Comparison of ENCODE assay signal across 10 cellular contexts in the genomic region with DNA sequence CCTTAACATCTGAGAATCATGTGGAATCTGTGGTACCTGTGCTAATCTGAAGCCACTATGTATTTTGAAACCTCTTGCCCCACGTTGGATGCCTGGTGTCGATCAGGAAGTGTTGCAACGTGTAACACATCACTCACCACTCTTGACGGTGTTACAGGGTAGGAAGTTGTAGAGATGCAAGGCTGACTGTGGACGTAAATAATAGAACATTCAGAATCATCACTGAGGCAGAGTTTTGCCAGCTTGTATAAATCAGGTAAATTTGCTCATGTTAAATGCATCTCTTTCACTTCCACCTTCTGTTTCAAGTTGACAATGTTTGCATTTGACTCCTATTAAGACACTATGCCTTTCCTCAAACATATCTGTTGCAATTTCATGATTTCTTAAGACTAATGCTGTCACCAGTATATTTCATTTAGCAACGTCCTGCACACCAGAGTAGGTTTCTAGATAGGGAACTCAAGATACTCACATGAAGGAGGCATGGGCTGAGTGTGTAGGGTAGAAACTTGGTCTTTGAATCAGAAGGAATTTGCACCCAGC. TPM values are rescaled to one million over a fixed set of nuclear protein-coding genes. Genes with fewer than 3 reads are reported as not detected.
A peak's percentile ranks its signal among the peaks of the same experiment; 100 is the strongest.
DNase-seq lines count a peak whose midpoint lies in the region; ATAC-seq and TF ChIP-seq lines count a peak whose summit lies in the region.
"Had no signal": no experiment of that assay in that cellular context is flagged by ENCODE, and none has a peak within 500 bp of the region (broad histone marks: within the 10 kb centered on the region; RNA-seq: fewer than 3 reads in every experiment).

No MANE protein-coding gene starts in this region.

- H3K9me3 Mint-ChIP-seq in CD14-positive monocyte (peaks cover 5 to 12% (median 9%) of the 10 kb centered on the region in 7 donors), chondrocyte (ENCODE audit: low read depth) (peaks cover 7% of the 10 kb centered on the region)

- intact Hi-C loops in CD14-positive monocyte (cut with micrococcal nuclease): loop anchor here (1.0 to 10.0 kb wide), 6 partner anchors 33 to 179 kb away; partner anchors contain the start of gene BASP1 (in 1 of the 2)

- H3K4me3 ChIP-seq in H7 (ENCODE audit: insufficient read depth, low read depth, low read length): no peak overlapping the region

- H3K36me3 ChIP-seq in H7 (replicated peaks; ENCODE audit: control insufficient read depth, insufficient read depth, low read length): peaks cover 6% of the 10 kb centered on the region

- H3K27me3 ChIP-seq in H7 (ENCODE audit: control insufficient read depth, insufficient read depth, low read length): no peaks in the 10 kb centered on the region

- peak; percentile 53 for ATAC-seq in GM21515 (IDR thresholded peaks at IDR 0.05; ENCODE audit: unreplicated experiment)
- ATAC-seq in HG03469 (IDR thresholded peaks at IDR 0.05; ENCODE audit: unreplicated experiment): peak; percentile 51

- DNase-seq in CD14-positive monocyte (ENCODE audit: low spot score) (peak; percentile 80), chondrocyte (ENCODE audit: low spot score) (no peak), activated gamma-delta T cell (lab: John Stamatoyannopoulos, UW) (no peak), superior temporal gyrus (ENCODE audit: extremely low spot score) (no peak), H7 (no peak)
- no peak for DNase-seq in activated CD4-positive, alpha-beta T cell treated with anti-CD3 and anti-CD28 coated beads, Interleukin-2, amount 50 U/mL, for 4 hours
- DNase-seq: activated naive CD4-positive, alpha-beta T cell treated with anti-CD3 and anti-CD28 coated beads for 36 hours; NCI-H1417 treated with DMSO at 0.1 percent for 48 hours had no signal

- H3K27me3 Mint-ChIP-seq in CD14-positive monocyte (ENCODE audit: low read depth in 3 of 3): no peaks in the 10 kb centered on the region
- H3K27me3 Mint-ChIP-seq in chondrocyte (ENCODE audit: low read depth): no peaks in the 10 kb centered on the region

- H3K4me1 Mint-ChIP-seq in CD14-positive monocyte (peaks cover 61% of the 10 kb centered on the region), chondrocyte (ENCODE audit: low read depth) (peaks cover 83% of the 10 kb centered on the region)

- peak overlapping the region; percentile 95 to 97 (median 96) for H3K27ac Mint-ChIP-seq in CD14-positive monocyte
- H3K27ac Mint-ChIP-seq in chondrocyte (ENCODE audit: unreplicated experiment): peak overlapping the region; percentile 6
- H3K27ac Mint-ChIP-seq: activated naive CD4-positive, alpha-beta T cell treated with anti-CD3 and anti-CD28 coated beads for 36 hours had no signal

- H3K36me3 Mint-ChIP-seq in CD14-positive monocyte (peaks cover 24 to 28% of the 10 kb centered on the region in 2 donors), chondrocyte (ENCODE audit: low read depth) (peaks cover 14% of the 10 kb centered on the region)

- no peak for TF ChIP-seq CTCF in CD14-positive monocyte (IDR thresholded peaks at IDR 0.05)
- no peak for TF ChIP-seq CTCF in chondrocyte (IDR thresholded peaks at IDR 0.05)

- H3K4me3 Mint-ChIP-seq in CD14-positive monocyte (peak overlapping the region; percentile 61 to 81), chondrocyte (ENCODE audit: unreplicated experiment) (no peak overlapping the region)
- H3K4me3 Mint-ChIP-seq: activated naive CD4-positive, alpha-beta T cell treated with anti-CD3 and anti-CD28 coated beads for 36 hours had no signal

RNA-seq across cellular contexts. Expression of gene BASP1, which starts 38.1 kb away (rescaled TPM):
- polyA plus RNA-seq in CD14-positive monocyte: 10 to 100 TPM; 36.6 to 61.6 TPM
- 181 to 189 TPM (median 182 TPM) in 3 replicates for total RNA-seq in chondrocyte
- total RNA-seq in H7 (2014; rRNA removed; shearing (Covaris generic)): 144 and 153 TPM in 2 replicates
